9 cellular contexts compared by ENCODE assay signal in genomic region chr16:74298104-74298503, GRCh38. TPM values are rescaled to one million over a fixed set of nuclear protein-coding genes. Genes with fewer than 3 reads are reported as not detected.
DNase-seq lines count a peak whose midpoint lies in the region; ATAC-seq and TF ChIP-seq lines count a peak whose summit lies in the region.
"Had no signal": no experiment of that assay in that cellular context is flagged by ENCODE, and none has a peak within 500 bp of the region (broad histone marks: within the 10 kb centered on the region; RNA-seq: fewer than 3 reads in every experiment).

No MANE protein-coding gene starts in this region.

- no peak for TF ChIP-seq CTCF in heart right ventricle (IDR thresholded peaks at IDR 0.05)
- TF ChIP-seq CTCF in upper lobe of right lung (IDR thresholded peaks at IDR 0.05), result no peak
- TF ChIP-seq CTCF in uterus (IDR thresholded peaks at IDR 0.05), result no peak

- H3K4me3 ChIP-seq in heart right ventricle (peak overlapping the region in 9 of 10 donors; percentile 61 to 99 (median 86)), upper lobe of right lung (peak overlapping the region; percentile 95), uterus (no peak overlapping the region)

- H3K36me3 Mint-ChIP-seq in activated naive CD8-positive, alpha-beta T cell treated with anti-CD3 and anti-CD28 coated beads, Interleukin-2, amount 50 U/mL, for 24 hours (ENCODE audit: low read depth), result peaks cover 56% of the 10 kb centered on the region

- H3K9me3 ChIP-seq in heart right ventricle (no peaks in the 10 kb centered on the region), upper lobe of right lung (no peaks in the 10 kb centered on the region), uterus (no peaks in the 10 kb centered on the region)

- H3K4me3 Mint-ChIP-seq in activated naive CD8-positive, alpha-beta T cell treated with anti-CD3 and anti-CD28 coated beads, Interleukin-2, amount 50 U/mL, for 24 hours, result peak overlapping the region; percentile 94

- no peak for TF ChIP-seq POLR2A in uterus (IDR thresholded peaks at IDR 0.05)

- H3K27ac Mint-ChIP-seq in activated naive CD8-positive, alpha-beta T cell treated with anti-CD3 and anti-CD28 coated beads, Interleukin-2, amount 50 U/mL, for 24 hours, result peak overlapping the region; percentile 98

- H3K27me3 Mint-ChIP-seq in activated naive CD8-positive, alpha-beta T cell treated with anti-CD3 and anti-CD28 coated beads, Interleukin-2, amount 50 U/mL, for 24 hours, result no peaks in the 10 kb centered on the region

- H3K27ac ChIP-seq in heart right ventricle, result peak overlapping the region in 3 of 10 donors; percentile 92 to 97 (median 94)
- H3K27ac ChIP-seq in upper lobe of right lung, result no peak overlapping the region
- no peak overlapping the region for H3K27ac ChIP-seq in uterus

- H3K4me1 ChIP-seq in heart right ventricle (peaks cover 3 to 61% (median 31%) of the 10 kb centered on the region in 9 donors), upper lobe of right lung (peaks cover 26% of the 10 kb centered on the region), uterus (peaks cover 5 to 6% of the 10 kb centered on the region in 2 donors)

- no peaks in the 10 kb centered on the region for H3K27me3 ChIP-seq in heart right ventricle
- H3K27me3 ChIP-seq in upper lobe of right lung, result no peaks in the 10 kb centered on the region
- no peaks in the 10 kb centered on the region for H3K27me3 ChIP-seq in uterus

- H3K4me1 Mint-ChIP-seq in activated naive CD8-positive, alpha-beta T cell treated with anti-CD3 and anti-CD28 coated beads, Interleukin-2, amount 50 U/mL, for 24 hours, result peaks cover 40% of the 10 kb centered on the region

- no peaks in the 10 kb centered on the region for H3K9me3 Mint-ChIP-seq in activated naive CD8-positive, alpha-beta T cell treated with anti-CD3 and anti-CD28 coated beads, Interleukin-2, amount 50 U/mL, for 24 hours

- WGBS in heart right ventricle, 2 donors, result 83 to 88% methylated on average over 2 of the region's 2 CpGs

- DNase-seq in heart right ventricle (no peak), Right ventricle myocardium superior (no peak), left colon (no peak), upper lobe of right lung (no peak), hepatic stellate cell (ENCODE audit: low spot score) (no peak), ecto neural progenitor cell (ENCODE audit: low spot score) (no peak), uterus (no peak)
- no peak for DNase-seq in activated naive CD8-positive, alpha-beta T cell treated with anti-CD3 and anti-CD28 coated beads, Interleukin-2, amount 50 U/mL, for 24 hours
- DNase-seq: NCI-H187 had no signal

- ATAC-seq in heart right ventricle, result no peak
- no peak for ATAC-seq in Right ventricle myocardium superior (ENCODE audit: poor library complexity)
- ATAC-seq in activated naive CD8-positive, alpha-beta T cell treated with anti-CD3 and anti-CD28 coated beads, Interleukin-2, amount 50 U/mL, for 24 hours, result no peak
- ATAC-seq in left colon, result peak; percentile 5
- no peak for ATAC-seq in upper lobe of right lung

- H3K36me3 ChIP-seq in heart right ventricle (peaks cover 0 to 52% (median 29%) of the 10 kb centered on the region in 9 donors), upper lobe of right lung (peaks cover 50% of the 10 kb centered on the region), uterus (no peaks in the 10 kb centered on the region)

- intact Hi-C loops in heart right ventricle (cut with DNase I), result no loop called here
- intact Hi-C loops in Right ventricle myocardium superior (cut with DNase I), result no loop called here
- intact Hi-C loops in left colon (cut with DNase I, micrococcal nuclease), result no loop called here
- intact Hi-C loops in upper lobe of right lung (cut with DNase I), result no loop called here
- intact Hi-C loops in uterus (cut with DNase I; ENCODE audit: low total_unique reads), result no loop called here

RNA-seq across cellular contexts. Expression of gene PSMD7, which starts 1.5 kb away (rescaled TPM):
- 100 to 1,000 TPM; 120 to 172 (median 136) TPM for total RNA-seq in heart right ventricle
- 100 to 1,000 TPM in 1 of 2 donors, 10 to 100 TPM in 1; 91.9 to 127 TPM for polyA plus RNA-seq in heart right ventricle
- 137 TPM for total RNA-seq in Right ventricle myocardium superior
- 10 to 100 TPM; 64.8 to 90.4 TPM for total RNA-seq in left colon
- total RNA-seq in upper lobe of right lung, result 59.7 TPM
- 10 to 100 TPM; 49.8 to 76.8 (median 62.7) TPM for total RNA-seq in uterus

Comparison
In these comparisons a context has a peak if more than half of its experiments do, and no peak if none do; other contexts are left out.
1. H3K4me3 ChIP-seq: peak in heart right ventricle (9 of 10) and upper lobe of right lung (single experiment); none in uterus (0 of 2).